In genomic region chr1:198605880-198606458, GRCh38 we compare ENCODE assay signal across 17 cellular contexts. TPM values are rescaled to one million over a fixed set of nuclear protein-coding genes. Genes with fewer than 3 reads are reported as not detected.
DNase-seq lines count a peak whose midpoint lies in the region; ATAC-seq, FAIRE-seq and TF ChIP-seq lines count a peak whose summit lies in the region.
"Had no signal": no experiment of that assay in that cellular context is flagged by ENCODE, and none has a peak within 500 bp of the region (broad histone marks: within the 10 kb centered on the region; RNA-seq: fewer than 3 reads in every experiment).

No MANE protein-coding gene starts in this region.

- no peak overlapping the region for H3K4me3 Mint-ChIP-seq in stimulated activated naive CD8-positive, alpha-beta T cell treated with anti-CD3 and anti-CD28 coated beads, Interleukin-15, Interleukin-2, amounts not matched to agents 100 ng/mL and 50 ng/mL, for 24 hours
- peak overlapping the region; percentile 23 to 33 for H3K4me3 Mint-ChIP-seq in stimulated activated naive CD8-positive, alpha-beta T cell treated with anti-CD3 and anti-CD28 coated beads, Interleukin-15, amount 100 ng/mL, for 72 hours
- H3K4me3 Mint-ChIP-seq: B cell; stimulated activated effector memory CD8-positive, alpha-beta T cell treated with anti-CD3 and anti-CD28 coated beads, Interleukin-12 subunit alpha, Interleukin-12 subunit beta, amount 100 ng/mL, for 72 hours had no signal

- H3K4me3 ChIP-seq in endothelial cell of umbilical vein (replicated peaks in 1 of 3; ENCODE audit: insufficient read depth in 1 of 3, low read depth in 1 of 3, low read length in 3 of 3) = no peak overlapping the region

- no peaks in the 10 kb centered on the region for H3K79me2 ChIP-seq in endothelial cell of umbilical vein (ENCODE audit: control insufficient read depth, insufficient read depth, low read length)

- peak overlapping the region; percentile 29 for H3K27ac Mint-ChIP-seq in stimulated activated naive CD8-positive, alpha-beta T cell treated with anti-CD3 and anti-CD28 coated beads, Interleukin-15, Interleukin-2, amounts not matched to agents 100 ng/mL and 50 ng/mL, for 24 hours
- no peak overlapping the region for H3K27ac Mint-ChIP-seq in stimulated activated naive CD8-positive, alpha-beta T cell treated with anti-CD3 and anti-CD28 coated beads, Interleukin-15, amount 100 ng/mL, for 72 hours
- H3K27ac Mint-ChIP-seq: stimulated activated effector memory CD8-positive, alpha-beta T cell treated with anti-CD3 and anti-CD28 coated beads, Interleukin-12 subunit alpha, Interleukin-12 subunit beta, amount 100 ng/mL, for 72 hours had no signal

- no peak for TF ChIP-seq CTCF in endothelial cell of umbilical vein (IDR thresholded peaks at IDR 0.05; ENCODE audit: extremely low read depth in 1 of 2, insufficient read depth in 1 of 2, low read depth in 1 of 2, low read length in 2 of 2)

- H3K9me3 Mint-ChIP-seq in stimulated activated naive CD8-positive, alpha-beta T cell treated with anti-CD3 and anti-CD28 coated beads, Interleukin-15, Interleukin-2, amounts not matched to agents 100 ng/mL and 50 ng/mL, for 24 hours = no peaks in the 10 kb centered on the region
- peaks cover 8 to 9% of the 10 kb centered on the region in 2 donors for H3K9me3 Mint-ChIP-seq in stimulated activated naive CD8-positive, alpha-beta T cell treated with anti-CD3 and anti-CD28 coated beads, Interleukin-15, amount 100 ng/mL, for 72 hours

- dilution Hi-C loops in endothelial cell of umbilical vein (cut with MboI; ENCODE audit: extremely low pct_ligation_motif_present, low sequenced_read_pairs) = no loop called here

- no peak for ATAC-seq in stimulated activated naive CD8-positive, alpha-beta T cell treated with anti-CD3 and anti-CD28 coated beads, Interleukin-15, Interleukin-2, amounts not matched to agents 100 U/mL and 50 U/mL, for 24 hours
- no peak for ATAC-seq in stimulated activated naive CD8-positive, alpha-beta T cell treated with anti-CD3 and anti-CD28 coated beads, Interleukin-15, amount 100 ng/mL, for 72 hours
- ATAC-seq: HCT116; stimulated activated effector memory CD8-positive, alpha-beta T cell treated with anti-CD3 and anti-CD28 coated beads, Interleukin-12 subunit alpha, Interleukin-12 subunit beta, amount 100 ng/mL, for 72 hours had no signal

- no peaks in the 10 kb centered on the region for H3K27me3 Mint-ChIP-seq in stimulated activated naive CD8-positive, alpha-beta T cell treated with anti-CD3 and anti-CD28 coated beads, Interleukin-15, Interleukin-2, amounts not matched to agents 100 ng/mL and 50 ng/mL, for 24 hours
- H3K27me3 Mint-ChIP-seq in stimulated activated naive CD8-positive, alpha-beta T cell treated with anti-CD3 and anti-CD28 coated beads, Interleukin-15, amount 100 ng/mL, for 72 hours = no peaks in the 10 kb centered on the region
- H3K27me3 Mint-ChIP-seq: B cell had no signal

- no peaks in the 10 kb centered on the region for H4K20me1 ChIP-seq in endothelial cell of umbilical vein (replicated peaks; ENCODE audit: control insufficient read depth, extremely low read depth, insufficient read depth, low read length)

- no TSS peak for BruUV-seq in endothelial cell of umbilical vein (replicated peaks; lab: Mats Ljungman, UMichigan)

- TF ChIP-seq POLR2A in endothelial cell of umbilical vein (IDR thresholded peaks at IDR 0.05; ENCODE audit: low read depth, low read length) = no peak

- no peak overlapping the region for H3K27ac ChIP-seq in endothelial cell of umbilical vein (ENCODE audit: insufficient read depth, low read depth, low read length)

- no peaks in the 10 kb centered on the region for H3K4me1 ChIP-seq in endothelial cell of umbilical vein (ENCODE audit: control insufficient read depth, extremely low read depth, insufficient read depth, low read length)

- POLR2A ChIA-PET in endothelial cell of umbilical vein (lab: Charles Lee) = no interaction called here

- H3K9me1 ChIP-seq in endothelial cell of umbilical vein (replicated peaks; ENCODE audit: control insufficient read depth, extremely low read depth, insufficient read depth, low read length) = no peaks in the 10 kb centered on the region

- no peak overlapping the region for H2AFZ ChIP-seq in endothelial cell of umbilical vein (ENCODE audit: low read depth, low read length)

- no peak overlapping the region for H3K4me2 ChIP-seq in endothelial cell of umbilical vein (ENCODE audit: insufficient read depth, low read length)

- peaks cover 7% of the 10 kb centered on the region for H3K36me3 Mint-ChIP-seq in stimulated activated naive CD8-positive, alpha-beta T cell treated with anti-CD3 and anti-CD28 coated beads, Interleukin-15, Interleukin-2, amounts not matched to agents 100 ng/mL and 50 ng/mL, for 24 hours (ENCODE audit: low read depth)
- H3K36me3 Mint-ChIP-seq: stimulated activated effector memory CD8-positive, alpha-beta T cell treated with anti-CD3 and anti-CD28 coated beads, Interleukin-12 subunit alpha, Interleukin-12 subunit beta, amount 100 ng/mL, for 72 hours had no signal

- H3K36me3 ChIP-seq in endothelial cell of umbilical vein (ENCODE audit: control insufficient read depth in 2 of 2, extremely low read depth in 1 of 2, insufficient read depth in 2 of 2, low read length in 2 of 2) = no peaks in the 10 kb centered on the region

- no peaks in the 10 kb centered on the region for H3K9me3 ChIP-seq in endothelial cell of umbilical vein (replicated peaks; ENCODE audit: control insufficient read depth, insufficient read depth, low read length)

- CTCF ChIA-PET in endothelial cell of umbilical vein (lab: Charles Lee) = interaction anchor here (0.7 to 1.3 kb wide), 6 partner anchors 17 to 991 kb away, joined by 3 read pairs; no protein-coding TSS in a partner anchor

- DNase-seq in stimulated activated naive CD8-positive, alpha-beta T cell treated with anti-CD3 and anti-CD28 coated beads, Interleukin-15, Interleukin-2, amounts not matched to agents 100 U/mL and 50 U/mL, for 24 hours = no peak
- DNase-seq in RPMI7951 (ENCODE audit: low read depth) (peak; percentile 86), endothelial cell of umbilical vein (ENCODE audit: low read depth, low spot score) (peak; percentile 10), NCI-H1417 (lab: John Stamatoyannopoulos, UW) (no peak), SK-N-DZ (ENCODE audit: low spot score) (no peak), CD1c-positive myeloid dendritic cell (ENCODE audit: extremely low spot score) (no peak)
- DNase-seq in stimulated activated naive CD8-positive, alpha-beta T cell treated with anti-CD3 and anti-CD28 coated beads, Interleukin-15, amount 100 ng/mL, for 72 hours = no peak
- DNase-seq: activated CD4-positive, CD25-positive, alpha-beta regulatory T cell treated with anti-CD3 and anti-CD28 coated beads, Interleukin-2, amount 50 U/mL, for 72 hours; NCI-H1417 treated with DMSO at 0.1 percent for 48 hours; NCI-H526 treated with DMSO at 0.1 percent for 48 hours; stimulated activated CD4-positive, alpha-beta T cell treated with anti-CD3 and anti-CD28 coated beads, Interleukin-2, amount 100 ng/mL, for 24 hours had no signal

- no peak overlapping the region for H3K9ac ChIP-seq in endothelial cell of umbilical vein (replicated peaks; ENCODE audit: extremely low read depth, insufficient read depth, low read length)

- no peak for FAIRE-seq in endothelial cell of umbilical vein (lab: Jason Lieb, UNC)

- intact Hi-C loops in endothelial cell of umbilical vein (cut with micrococcal nuclease) = no loop called here

- H3K27me3 ChIP-seq in endothelial cell of umbilical vein (ENCODE audit: control insufficient read depth in 2 of 2, insufficient read depth in 2 of 2, low read length in 2 of 2) = no peaks in the 10 kb centered on the region

- H3K4me1 Mint-ChIP-seq in stimulated activated naive CD8-positive, alpha-beta T cell treated with anti-CD3 and anti-CD28 coated beads, Interleukin-15, Interleukin-2, amounts not matched to agents 100 ng/mL and 50 ng/mL, for 24 hours (ENCODE audit: low read depth) = peaks cover 72% of the 10 kb centered on the region
- peaks cover 66% of the 10 kb centered on the region for H3K4me1 Mint-ChIP-seq in stimulated activated naive CD8-positive, alpha-beta T cell treated with anti-CD3 and anti-CD28 coated beads, Interleukin-15, amount 100 ng/mL, for 72 hours

TF ChIP-seq in endothelial cell of umbilical vein, 7 proteins besides CTCF, POLR2A, EP300 and RAD21:
- no peak for TF ChIP-seq MYC (IDR thresholded peaks at IDR 0.05; ENCODE audit: low read depth, low read length)
- no peak for TF ChIP-seq GATA2 (IDR thresholded peaks at IDR 0.05; ENCODE audit: insufficient read depth, insufficient read length, low read depth, low read length)
- no peak for TF ChIP-seq JUN (IDR thresholded peaks at IDR 0.05; ENCODE audit: borderline replicate concordance, insufficient read depth, insufficient read length, low read depth)
- TF ChIP-seq MAX (IDR thresholded peaks at IDR 0.05; ENCODE audit: insufficient read depth, insufficient read length) = no peak
- no peak for TF ChIP-seq EZH2 (IDR thresholded peaks at IDR 0.05; ENCODE audit: borderline replicate concordance, low read depth, low read length, severe bottlenecking)
- TF ChIP-seq FOS (IDR thresholded peaks at IDR 0.05; ENCODE audit: borderline replicate concordance, insufficient read depth, low read length) = no peak
- TF ChIP-seq POLR2AphosphoS5 (IDR thresholded peaks at IDR 0.05; ENCODE audit: insufficient read depth, low read depth, low read length) = no peak

RNA-seq across cellular contexts. Expression of gene PTPRC, which starts 32.9 kb away (rescaled TPM):
- 0.12 and 0.98 TPM in 2 replicates for total RNA-seq in RPMI7951 (2014; rRNA removed; shearing (Covaris generic))
- not detected in 2 replicates for total RNA-seq in endothelial cell of umbilical vein
- not detected in 2 replicates for polyA plus RNA-seq in endothelial cell of umbilical vein
- polyA plus RNA-seq in endothelial cell of umbilical vein (2011; cell fraction: cytosol; rRNA removed) = not detected in 2 replicates
- polyA plus RNA-seq in endothelial cell of umbilical vein (2011; cell fraction: nucleus; rRNA removed) = not detected in 2 replicates
- not detected in 2 replicates for polyA plus RNA-seq in endothelial cell of umbilical vein (2012)
- polyA minus RNA-seq in endothelial cell of umbilical vein = 0.49 TPM in 1 of 2 replicates, not detected in the other
- not detected for polyA minus RNA-seq in endothelial cell of umbilical vein (2011; cell fraction: cytosol; rRNA and poly(A)+ RNA removed)
- polyA minus RNA-seq in endothelial cell of umbilical vein (2011; cell fraction: nucleus; rRNA and poly(A)+ RNA removed) = not detected in 2 replicates
- not detected in 2 replicates for polyA plus RNA-seq in SK-N-DZ (2014; cell fraction: cytosol; rRNA removed)
- polyA plus RNA-seq in SK-N-DZ (2014; cell fraction: nucleus; rRNA removed) = 0.44 TPM in 1 of 2 replicates, not detected in the other
- total RNA-seq: G401, lung microvascular endothelial cell had no signal

Comparison
In these comparisons a context has a peak if more than half of its experiments do, and no peak if none do; other contexts are left out.
1. DNase-seq: peak in RPMI7951 (single experiment) and endothelial cell of umbilical vein (single experiment); none in stimulated activated naive CD8-positive, alpha-beta T cell treated with anti-CD3 and anti-CD28 coated beads, Interleukin-15, Interleukin-2, amounts not matched to agents 100 U/mL and 50 U/mL, for 24 hours (single experiment), stimulated activated naive CD8-positive, alpha-beta T cell treated with anti-CD3 and anti-CD28 coated beads, Interleukin-15, amount 100 ng/mL, for 72 hours (0 of 2), NCI-H1417 (0 of 3), SK-N-DZ (single experiment) and CD1c-positive myeloid dendritic cell (single experiment).